In genomic region chr10:68154211-68154497, GRCh38 we compare ENCODE assay signal across 8 cellular contexts. TPM values are rescaled to one million over a fixed set of nuclear protein-coding genes. Genes with fewer than 3 reads are reported as not detected.
DNase-seq lines count a peak whose midpoint lies in the region; TF ChIP-seq lines count a peak whose summit lies in the region.

No MANE protein-coding gene starts in this region.

- H3K27me3 ChIP-seq in ascending aorta (no peaks in the 10 kb centered on the region), thyroid gland (no peaks in the 10 kb centered on the region), Peyer's patch (no peaks in the 10 kb centered on the region), WERI-Rb-1 (ENCODE audit: insufficient read depth, low read depth, severe bottlenecking) (no peaks in the 10 kb centered on the region)

- H3K4me1 ChIP-seq in ascending aorta (peaks cover 0 to 9% of the 10 kb centered on the region in 2 donors), thyroid gland (peaks cover 0 to 11% of the 10 kb centered on the region in 2 donors), Peyer's patch (peaks cover 0 to 16% (median 0%) of the 10 kb centered on the region in 4 donors)

- H3K27ac ChIP-seq in ascending aorta: peak overlapping the region in 1 of 2 donors; percentile 47
- no peak overlapping the region for H3K27ac ChIP-seq in thyroid gland
- peak overlapping the region in 1 of 4 donors; percentile 22 for H3K27ac ChIP-seq in Peyer's patch
- no peak overlapping the region for H3K27ac ChIP-seq in WERI-Rb-1

- TF ChIP-seq POLR2A in thyroid gland (IDR thresholded peaks at IDR 0.05) (no peak), Peyer's patch (IDR thresholded peaks at IDR 0.05) (no peak)

- H3K9me3 ChIP-seq in ascending aorta: no peaks in the 10 kb centered on the region
- no peaks in the 10 kb centered on the region for H3K9me3 ChIP-seq in thyroid gland
- H3K9me3 ChIP-seq in Peyer's patch: no peaks in the 10 kb centered on the region
- no peaks in the 10 kb centered on the region for H3K9me3 ChIP-seq in WERI-Rb-1 (ENCODE audit: severe bottlenecking)

- H3K4me3 ChIP-seq in ascending aorta: peak overlapping the region; percentile 16 to 18
- no peak overlapping the region for H3K4me3 ChIP-seq in thyroid gland (replicated peaks in 1 of 3)
- no peak overlapping the region for H3K4me3 ChIP-seq in Peyer's patch
- H3K4me3 ChIP-seq in WERI-Rb-1 (ENCODE audit: low read depth, low read length): no peak overlapping the region

- WGBS in thyroid gland, 2 donors: 2 to 4% methylated on average over 3 of the region's 3 CpGs

- H3K36me3 ChIP-seq in ascending aorta (no peaks in the 10 kb centered on the region), thyroid gland (no peaks in the 10 kb centered on the region), Peyer's patch (no peaks in the 10 kb centered on the region), WERI-Rb-1 (no peaks in the 10 kb centered on the region)

- DNase-seq in NCI-H2196 (lab: John Stamatoyannopoulos, UW; ENCODE audit: unreplicated experiment) (peak; percentile 21), NCI-H2196 treated with DMSO at 0.1 percent for 48 hours (lab: John Stamatoyannopoulos, UW; ENCODE audit: unreplicated experiment) (no peak), ascending aorta (ENCODE audit: low spot score in 2 of 2) (no peak), iris pigment epithelial cell (ENCODE audit: low read depth) (peak; percentile 70), thyroid gland (peak; percentile 13 to 19), Peyer's patch (no peak), NCI-H446 treated with DMSO at 0.1 percent for 48 hours (lab: John Stamatoyannopoulos, UW) (no peak), WERI-Rb-1 (no peak)

- intact Hi-C loops in ascending aorta (cut with DNase I) (loop anchor here (2.0 to 10.0 kb wide), 2 partner anchors 79 to 269 kb away; partner anchors contain the start of genes HERC4 and SIRT1), thyroid gland (cut with DNase I) (no loop called here)

- TF ChIP-seq CTCF in ascending aorta (IDR thresholded peaks at IDR 0.05) (no peak), thyroid gland (IDR thresholded peaks at IDR 0.05) (no peak), Peyer's patch (IDR thresholded peaks at IDR 0.05) (no peak), WERI-Rb-1 (IDR thresholded peaks at IDR 0.05; ENCODE audit: low read depth, low read length) (no peak)

RNA-seq across cellular contexts. Expression of gene MYPN, which starts 44.9 kb away (rescaled TPM):
- total RNA-seq in ascending aorta (not detected), thyroid gland (under 1 TPM in 1 of 4 donors, not detected in 3; 0.11 TPM), Peyer's patch (under 1 TPM in 1 of 4 donors, not detected in 3; 0.13 TPM)

Comparison
In these comparisons a context has a peak if more than half of its experiments do, and no peak if none do; other contexts are left out.
1. DNase-seq: peak in NCI-H2196 (single experiment), iris pigment epithelial cell (single experiment) and thyroid gland (2 of 2); none in NCI-H2196 treated with DMSO at 0.1 percent for 48 hours (single experiment), ascending aorta (0 of 2), Peyer's patch (0 of 3), NCI-H446 treated with DMSO at 0.1 percent for 48 hours (single experiment) and WERI-Rb-1 (single experiment).
2. H3K4me3 ChIP-seq: peak in ascending aorta (2 of 2); none in thyroid gland (0 of 3), Peyer's patch (0 of 4) and WERI-Rb-1 (single experiment).